ENCODE assay signal across 8 cellular contexts in the genomic region with DNA sequence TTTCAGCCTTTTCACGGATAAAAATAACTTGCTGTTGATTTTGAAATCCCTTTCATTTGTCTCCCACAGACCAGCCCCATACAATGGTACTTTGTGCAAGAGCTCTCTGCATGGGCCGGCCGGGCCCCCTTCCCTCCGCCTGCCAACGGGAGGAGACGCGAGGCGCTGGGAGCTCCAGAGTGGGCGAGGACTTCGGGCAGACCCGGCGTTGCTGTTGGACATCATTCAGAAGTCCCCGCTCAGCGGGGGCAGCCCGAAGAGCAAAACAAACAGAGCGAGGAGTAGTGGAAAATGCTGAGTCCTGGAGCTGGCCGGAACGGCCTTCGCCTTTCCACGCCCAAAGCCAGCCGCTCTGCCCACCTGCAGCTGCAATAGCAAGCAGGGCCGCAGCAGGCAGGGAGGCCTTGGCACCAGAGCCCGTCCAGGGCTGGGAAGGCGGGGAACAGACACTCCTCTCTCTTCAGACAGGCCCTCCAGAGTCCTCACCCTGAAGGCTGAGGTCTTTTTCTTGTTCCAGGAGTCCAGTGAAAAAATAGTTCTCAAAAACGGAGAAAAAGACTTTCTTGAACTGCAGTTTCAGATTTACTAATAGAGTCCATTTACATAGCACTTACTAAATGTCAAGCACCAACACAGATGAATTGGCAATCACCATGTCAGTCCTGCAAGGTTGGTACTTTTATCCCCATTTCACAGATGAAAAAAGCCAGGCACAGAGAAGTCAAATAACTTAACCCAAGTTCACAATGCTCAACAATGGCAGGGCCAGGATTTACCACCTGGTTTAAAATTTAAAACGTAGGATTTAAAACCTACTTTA.
DNase-seq lines count a peak whose midpoint lies in the region; ATAC-seq and TF ChIP-seq lines count a peak whose summit lies in the region.

No MANE protein-coding gene starts in this region.

- CTCF ChIA-PET in activated CD8-positive, alpha-beta T cell treated with anti-CD3 and anti-CD28 coated beads, Interleukin-2, amount 10 ng/mL, durations not matched to agents 7 days and 5 days (lab: Charles Lee), result interaction anchor here (0.9 to 2.1 kb wide), 5 partner anchors 13 to 280 kb away, joined by 3 to 10 read pairs (median 4); no protein-coding TSS in a partner anchor

- H3K36me3 Mint-ChIP-seq in activated CD8-positive, alpha-beta T cell treated with anti-CD3 and anti-CD28 coated beads, Interleukin-2, amount 10 ng/mL, durations not matched to agents 7 days and 5 days (ENCODE audit: low read depth), result peaks cover 55% of the 10 kb centered on the region
- H3K36me3 Mint-ChIP-seq in immature natural killer cell (peaks cover 5 to 22% (median 21%) of the 10 kb centered on the region in 3 donors), CD14-positive monocyte (no peaks in the 10 kb centered on the region)
- H3K36me3 Mint-ChIP-seq in stimulated activated naive B cell treated with anti-CD40 and anti-IgM and Interleukin-4, amounts not matched to agents 10 μg/mL and 1 μg/mL and 100 μg/mL, for 72 hours, result peaks cover 2 to 24% of the 10 kb centered on the region in 2 donors

- peak overlapping the region; percentile 46 for H3K27ac Mint-ChIP-seq in activated CD8-positive, alpha-beta T cell treated with anti-CD3 and anti-CD28 coated beads, Interleukin-2, amount 10 ng/mL, durations not matched to agents 7 days and 5 days
- H3K27ac Mint-ChIP-seq in immature natural killer cell (peak overlapping the region in 4 of 6 donors; percentile 25 to 98 (median 82)), CD14-positive monocyte (no peak overlapping the region)
- peak overlapping the region; percentile 84 for H3K27ac Mint-ChIP-seq in stimulated activated naive B cell treated with anti-CD40 and anti-IgM and Interleukin-4, amounts not matched to agents 10 μg/mL and 1 μg/mL and 100 μg/mL, for 72 hours

- no peak overlapping the region for H3K4me3 Mint-ChIP-seq in activated CD8-positive, alpha-beta T cell treated with anti-CD3 and anti-CD28 coated beads, Interleukin-2, amount 10 ng/mL, durations not matched to agents 7 days and 5 days
- H3K4me3 Mint-ChIP-seq in immature natural killer cell, result no peak overlapping the region
- H3K4me3 Mint-ChIP-seq in stimulated activated naive B cell treated with anti-CD40 and anti-IgM and Interleukin-4, amounts not matched to agents 10 μg/mL and 1 μg/mL and 100 μg/mL, for 72 hours, result peak overlapping the region; percentile 16 to 20
- H3K4me3 Mint-ChIP-seq in CD14-positive monocyte, result no peak overlapping the region

- TF ChIP-seq CTCF in CD14-positive monocyte (IDR thresholded peaks at IDR 0.05) (no peak), GM10266 (IDR thresholded peaks at IDR 0.05; ENCODE audit: control insufficient read depth, insufficient read depth, low read depth, missing control alignments) (no peak)

- POLR2A ChIA-PET in activated CD8-positive, alpha-beta T cell treated with anti-CD3 and anti-CD28 coated beads, Interleukin-2, amount 10 ng/mL, durations not matched to agents 7 days and 5 days (lab: Charles Lee), result interaction anchor here (1.0 to 1.4 kb wide), 5 partner anchors 13 to 162 kb away, joined by 3 to 4 read pairs (median 3); no protein-coding TSS in a partner anchor

- intact Hi-C loops in CD14-positive monocyte (cut with micrococcal nuclease), result no loop called here

- H3K4me1 Mint-ChIP-seq in activated CD8-positive, alpha-beta T cell treated with anti-CD3 and anti-CD28 coated beads, Interleukin-2, amount 10 ng/mL, durations not matched to agents 7 days and 5 days (ENCODE audit: low read depth), result peaks cover 55% of the 10 kb centered on the region
- H3K4me1 Mint-ChIP-seq in immature natural killer cell, result peaks cover 37 to 63% of the 10 kb centered on the region in 2 donors
- peaks cover 32 to 76% of the 10 kb centered on the region in 2 donors for H3K4me1 Mint-ChIP-seq in stimulated activated naive B cell treated with anti-CD40 and anti-IgM and Interleukin-4, amounts not matched to agents 10 μg/mL and 1 μg/mL and 100 μg/mL, for 72 hours
- H3K4me1 Mint-ChIP-seq in CD14-positive monocyte, result no peaks in the 10 kb centered on the region

- no peak for DNase-seq in activated CD8-positive, alpha-beta T cell treated with anti-CD3 and anti-CD28 coated beads, Interleukin-2, amount 10 ng/mL, durations not matched to agents 7 days and 5 days
- DNase-seq in immature natural killer cell, result no peak
- no peak for DNase-seq in stimulated activated naive B cell treated with anti-CD40 and anti-IgM and Interleukin-4, amounts not matched to agents 10 μg/mL and 1 μg/mL and 100 μg/mL, for 72 hours
- no peak for DNase-seq in CD14-positive monocyte (ENCODE audit: low spot score)
- DNase-seq in activated CD4-positive, CD25-positive, alpha-beta regulatory T cell treated with anti-CD3 and anti-CD28 coated beads, Interleukin-2, amount 50 U/mL, for 72 hours, result no peak
- no peak for DNase-seq in GM10266 (ENCODE audit: extremely low spot score)

- H3K27me3 Mint-ChIP-seq in activated CD8-positive, alpha-beta T cell treated with anti-CD3 and anti-CD28 coated beads, Interleukin-2, amount 10 ng/mL, durations not matched to agents 7 days and 5 days (ENCODE audit: low read depth), result no peaks in the 10 kb centered on the region
- H3K27me3 Mint-ChIP-seq in immature natural killer cell (ENCODE audit: low read depth in 3 of 3) (peaks cover 0 to 14% (median 4%) of the 10 kb centered on the region in 3 donors), CD14-positive monocyte (ENCODE audit: low read depth in 3 of 3) (peaks cover 1 to 4% (median 2%) of the 10 kb centered on the region in 3 donors)
- H3K27me3 Mint-ChIP-seq in stimulated activated naive B cell treated with anti-CD40 and anti-IgM and Interleukin-4, amounts not matched to agents 10 μg/mL and 1 μg/mL and 100 μg/mL, for 72 hours, result no peaks in the 10 kb centered on the region

- H3K9me3 Mint-ChIP-seq in activated CD8-positive, alpha-beta T cell treated with anti-CD3 and anti-CD28 coated beads, Interleukin-2, amount 10 ng/mL, durations not matched to agents 7 days and 5 days (ENCODE audit: insufficient read depth), result peaks cover 7% of the 10 kb centered on the region
- H3K9me3 Mint-ChIP-seq in immature natural killer cell (peaks cover 0 to under 1% (median 0%) of the 10 kb centered on the region in 6 donors), CD14-positive monocyte (no peaks in the 10 kb centered on the region)
- peaks cover 2 to 3% of the 10 kb centered on the region in 2 donors for H3K9me3 Mint-ChIP-seq in stimulated activated naive B cell treated with anti-CD40 and anti-IgM and Interleukin-4, amounts not matched to agents 10 μg/mL and 1 μg/mL and 100 μg/mL, for 72 hours

- ATAC-seq in GM21529 (IDR thresholded peaks at IDR 0.05; ENCODE audit: unreplicated experiment) (peak; percentile 51), HG03342 (IDR thresholded peaks at IDR 0.05; ENCODE audit: unreplicated experiment) (no peak)
- no peak for ATAC-seq in activated CD8-positive, alpha-beta T cell treated with anti-CD3 and anti-CD28 coated beads, Interleukin-2, amount 10 ng/mL, durations not matched to agents 7 days and 5 days
- peak; percentile 58 to 64 for ATAC-seq in stimulated activated naive B cell treated with anti-CD40 and anti-IgM and Interleukin-4, amounts not matched to agents 10 μg/mL and 1 μg/mL and 100 μg/mL, for 72 hours (replicated peaks)

Comparison
In these comparisons a context has a peak if more than half of its experiments do, and no peak if none do; other contexts are left out.
1. ATAC-seq: peak in GM21529 (single experiment) and stimulated activated naive B cell treated with anti-CD40 and anti-IgM and Interleukin-4, amounts not matched to agents 10 μg/mL and 1 μg/mL and 100 μg/mL, for 72 hours (2 of 2); none in activated CD8-positive, alpha-beta T cell treated with anti-CD3 and anti-CD28 coated beads, Interleukin-2, amount 10 ng/mL, durations not matched to agents 7 days and 5 days (single experiment) and HG03342 (single experiment).
2. H3K27ac Mint-ChIP-seq: peak in activated CD8-positive, alpha-beta T cell treated with anti-CD3 and anti-CD28 coated beads, Interleukin-2, amount 10 ng/mL, durations not matched to agents 7 days and 5 days (single experiment), immature natural killer cell (4 of 6) and stimulated activated naive B cell treated with anti-CD40 and anti-IgM and Interleukin-4, amounts not matched to agents 10 μg/mL and 1 μg/mL and 100 μg/mL, for 72 hours (single experiment); none in CD14-positive monocyte (0 of 7).
3. H3K4me3 Mint-ChIP-seq: peak in stimulated activated naive B cell treated with anti-CD40 and anti-IgM and Interleukin-4, amounts not matched to agents 10 μg/mL and 1 μg/mL and 100 μg/mL, for 72 hours (2 of 2); none in activated CD8-positive, alpha-beta T cell treated with anti-CD3 and anti-CD28 coated beads, Interleukin-2, amount 10 ng/mL, durations not matched to agents 7 days and 5 days (single experiment), immature natural killer cell (0 of 5) and CD14-positive monocyte (0 of 2).